8 cellular contexts compared by ENCODE assay signal in the genomic region with DNA sequence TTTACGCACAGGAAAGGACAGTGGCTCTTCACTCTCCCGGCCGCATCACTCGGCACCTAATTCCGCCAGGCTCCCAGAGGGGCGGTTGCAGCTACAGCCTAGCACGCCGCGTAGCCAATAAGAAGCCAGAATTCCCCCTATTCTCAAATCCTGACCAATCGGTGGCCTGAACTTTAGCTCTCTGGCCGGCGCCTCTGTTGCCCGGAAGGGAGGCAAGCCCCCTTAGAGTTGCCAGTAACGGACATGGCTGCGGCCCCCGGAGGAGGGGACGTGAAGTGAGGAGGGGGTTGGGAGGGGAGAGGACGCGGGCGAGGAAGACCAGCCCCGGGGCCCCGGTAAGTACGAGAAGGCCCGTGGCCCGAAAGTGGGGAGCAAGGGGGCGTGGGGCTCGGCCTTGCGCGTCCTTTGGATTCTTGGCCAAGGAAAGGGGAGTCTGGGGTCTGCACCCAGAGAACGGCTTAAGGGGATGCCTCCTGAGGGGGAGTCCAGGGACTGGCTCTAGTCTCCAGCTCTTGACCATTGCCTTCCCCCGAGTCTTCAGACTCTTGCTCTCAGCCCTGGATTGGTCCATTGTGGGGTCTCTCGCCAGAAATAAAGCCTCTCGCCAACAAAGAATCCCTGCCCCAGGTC. TPM values are rescaled to one million over a fixed set of nuclear protein-coding genes. Genes with fewer than 3 reads are reported as not detected.
DNase-seq lines count a peak whose midpoint lies in the region; ATAC-seq, FAIRE-seq and TF ChIP-seq lines count a peak whose summit lies in the region.

TMEM94 (plus strand) TSS at position 219 of the 630 bp plus-strand sequence. CDS start 15,271 bp downstream, outside the sequence.

- H3K4me2 ChIP-seq in astrocyte (ENCODE audit: low read length), result peak within 1 kb of the TSS; percentile 92

- H3K27me3 ChIP-seq in astrocyte (ENCODE audit: insufficient read depth, low read length) (no peaks in the 10 kb centered on the region), rectal smooth muscle tissue (ENCODE audit: control insufficient read depth, insufficient read depth, low read length) (no peaks in the 10 kb centered on the region), aorta (ENCODE audit: control insufficient read depth in 1 of 2, insufficient read depth in 2 of 2, low read length in 1 of 2) (no peaks in the 10 kb centered on the region)

- H3K4me1 ChIP-seq in astrocyte (ENCODE audit: insufficient read depth, low read length) (peaks cover 19% of the 10 kb centered on the region), rectal smooth muscle tissue (ENCODE audit: control insufficient read depth, insufficient read depth, low read length) (peaks cover 14% of the 10 kb centered on the region), aorta (ENCODE audit: control insufficient read depth in 1 of 2, insufficient read depth in 2 of 2, low read length in 2 of 2) (peaks cover 0 to 3% of the 10 kb centered on the region in 2 donors)

- peak within 1 kb of the TSS; percentile 94 for H3K9ac ChIP-seq in astrocyte (ENCODE audit: low read length)
- H3K9ac ChIP-seq in rectal smooth muscle tissue (ENCODE audit: low read length), result peak within 1 kb of the TSS; percentile 99

- no peak for FAIRE-seq in astrocyte (lab: Jason Lieb, UNC)

- 0% methylated on average over 33 of the region's 33 CpGs for whole genome bisulfite sequencing in aorta, 2 donors

- H4K20me1 ChIP-seq in astrocyte (ENCODE audit: insufficient read depth, low read length), result no peaks in the 10 kb centered on the region

- no peaks in the 10 kb centered on the region for H3K27me3 Mint-ChIP-seq in astrocyte (ENCODE audit: low read depth, unreplicated experiment)

- H3K4me3 ChIP-seq in astrocyte (ENCODE audit: insufficient read depth, low read depth, low read length) (peak within 1 kb of the TSS; percentile 84), rectal smooth muscle tissue (ENCODE audit: low read length) (peak within 1 kb of the TSS; percentile 100), aorta (ENCODE audit: low read length in 2 of 2) (peak within 1 kb of the TSS; percentile 85 to 92)

- ATAC-seq in GM18502 (IDR thresholded peaks at IDR 0.05; ENCODE audit: poor library complexity, unreplicated experiment) (peak; percentile 96), HG02970 (IDR thresholded peaks at IDR 0.05; ENCODE audit: low FRiP score, unreplicated experiment) (peak; percentile 94), aorta (ENCODE audit: low FRiP score) (peak; percentile 99)

- H3K27ac Mint-ChIP-seq in astrocyte (ENCODE audit: unreplicated experiment), result peak within 1 kb of the TSS; percentile 97

- peaks cover 38% of the 10 kb centered on the region for H3K79me2 ChIP-seq in astrocyte (ENCODE audit: insufficient read depth, low read length)

- DNase-seq in NCI-H2029 (lab: John Stamatoyannopoulos, UW) (peak; percentile 93), T-helper 22 cell (ENCODE audit: low read depth) (peak; percentile 87), astrocyte (ENCODE audit: low read depth) (peak; percentile 93), hepatic stellate cell (ENCODE audit: low spot score) (peak; percentile 98), aorta (peak; percentile 96 to 97)

- H3K4me3 Mint-ChIP-seq in astrocyte (ENCODE audit: unreplicated experiment), result peak within 1 kb of the TSS; percentile 92

- H3K4me1 Mint-ChIP-seq in astrocyte (ENCODE audit: low read depth, unreplicated experiment), result peaks cover 26% of the 10 kb centered on the region

- TF ChIP-seq CTCF in astrocyte (IDR thresholded peaks at IDR 0.05; ENCODE audit: insufficient read depth, low read depth, low read length), result no peak

- H3K36me3 Mint-ChIP-seq in astrocyte (ENCODE audit: low read depth, unreplicated experiment), result peaks cover 1% of the 10 kb centered on the region

- H3K36me3 ChIP-seq in astrocyte (ENCODE audit: insufficient read depth, low read length) (no peaks in the 10 kb centered on the region), rectal smooth muscle tissue (ENCODE audit: control insufficient read depth, insufficient read depth, low read length) (no peaks in the 10 kb centered on the region), aorta (ENCODE audit: control insufficient read depth in 1 of 2, insufficient read depth in 2 of 2, low read length in 1 of 2) (no peaks in the 10 kb centered on the region)

- H2AFZ ChIP-seq in astrocyte (ENCODE audit: low read depth, low read length), result peak within 1 kb of the TSS; percentile 65

- H3K27ac ChIP-seq in astrocyte (ENCODE audit: low read depth, low read length) (peak within 1 kb of the TSS; percentile 81), rectal smooth muscle tissue (ENCODE audit: low read depth, low read length) (peak within 1 kb of the TSS; percentile 88), aorta (ENCODE audit: low read depth in 1 of 2, low read length in 2 of 2) (peak within 1 kb of the TSS; percentile 31 to 60)

- no peaks in the 10 kb centered on the region for H3K9me3 ChIP-seq in astrocyte (ENCODE audit: insufficient read depth, low read depth, low read length)
- no peaks in the 10 kb centered on the region for H3K9me3 ChIP-seq in aorta (ENCODE audit: control insufficient read depth, low read length)

- intact Hi-C loops in aorta (cut with DNase I), result no loop called here

- H3K9me3 Mint-ChIP-seq in astrocyte (ENCODE audit: unreplicated experiment), result no peaks in the 10 kb centered on the region

RNA-seq across cellular contexts. Expression of gene TMEM94, which starts in this region (rescaled TPM):
- 52.4 and 54.5 TPM in 2 replicates for total RNA-seq in astrocyte
- total RNA-seq in aorta, result 10 to 100 TPM; 51.5 to 74.8 TPM
- polyA plus RNA-seq in aorta, result 10 to 100 TPM; 19.5 to 54.6 TPM

Comparison
In these comparisons a context has a peak if more than half of its experiments do, and no peak if none do; other contexts are left out.
1. Peak in every context shown above with its lines: DNase-seq, ATAC-seq, H3K4me3 ChIP-seq and H3K27ac ChIP-seq.